Comparison of ENCODE assay signal across 8 cellular contexts in genomic region chr2:55431982-55432627, GRCh38. TPM values are rescaled to one million over a fixed set of nuclear protein-coding genes. Genes with fewer than 3 reads are reported as not detected.
DNase-seq lines count a peak whose midpoint lies in the region; ATAC-seq, FAIRE-seq and TF ChIP-seq lines count a peak whose summit lies in the region.

No MANE protein-coding gene starts in this region.

- H3K9me3 ChIP-seq in DOHH2 (ENCODE audit: control insufficient read depth, insufficient read depth, low read length): no peaks in the 10 kb centered on the region
- no peaks in the 10 kb centered on the region for H3K9me3 ChIP-seq in OCI-LY3 (ENCODE audit: insufficient read depth, low read length)
- H3K9me3 ChIP-seq in H1 (ENCODE audit: insufficient read depth in 2 of 2, low read depth in 1 of 2, low read length in 1 of 2): no peaks in the 10 kb centered on the region

- 60% methylated on average over 3 of the region's 3 CpGs; no CpG with 5 or more reads in 1 of the 2 experiments for WGBS in H1 (ENCODE audit: extremely low coverage in 1 of 2, insufficient coverage in 1 of 2, insufficient read length in 1 of 2, insufficient replicate concordance in 2 of 2, low coverage in 1 of 2, low lambda C conversion rate in 2 of 2, missing lambda C conversion rate in 1 of 2), 2 experiments

- H4K5ac ChIP-seq in H1 (ENCODE audit: insufficient read length, low read depth, low read length): no peak overlapping the region

- H3K79me1 ChIP-seq in H1 (ENCODE audit: low read depth, low read length): no peaks in the 10 kb centered on the region

- no peaks in the 10 kb centered on the region for H3K79me2 ChIP-seq in DOHH2 (ENCODE audit: control insufficient read depth, low read length)
- H3K79me2 ChIP-seq in OCI-LY3 (ENCODE audit: low read length): no peaks in the 10 kb centered on the region
- no peaks in the 10 kb centered on the region for H3K79me2 ChIP-seq in H1 (ENCODE audit: control insufficient read depth in 1 of 2, insufficient read depth in 2 of 2, low read length in 2 of 2)

- no peak overlapping the region for H3K4ac ChIP-seq in H1 (replicated peaks; ENCODE audit: insufficient read length, low read depth, low read length)

- H4K20me1 ChIP-seq in DOHH2 (ENCODE audit: control insufficient read depth, insufficient read depth, low read depth, low read length) (no peaks in the 10 kb centered on the region), OCI-LY3 (ENCODE audit: insufficient read depth, low read length) (no peaks in the 10 kb centered on the region), H1 (replicated peaks in 1 of 2; ENCODE audit: control insufficient read depth in 1 of 2, insufficient read depth in 2 of 2, low read length in 2 of 2) (no peaks in the 10 kb centered on the region)

- H4K91ac ChIP-seq in H1 (replicated peaks; ENCODE audit: insufficient read length, low read length): no peak overlapping the region

- H2AFZ ChIP-seq in OCI-LY3 (ENCODE audit: low read depth, low read length) (peak overlapping the region; percentile 51; the same call in 1 of the 2 replicates), H1 (ENCODE audit: low read length) (0 out of 2 replicates have a peak overlapping the region, but pooled peaks have one; percentile 56)

- H3K4me2 ChIP-seq in DOHH2 (ENCODE audit: low read length) (peak overlapping the region; percentile 6; the same call in 1 of the 2 replicates), OCI-LY3 (ENCODE audit: low read length) (peak overlapping the region; percentile 37), H1 (ENCODE audit: insufficient read depth in 1 of 2, low read depth in 2 of 2, low read length in 2 of 2) (no peak overlapping the region)

- DNase-seq in H1 (ENCODE audit: low read depth in 1 of 2, low spot score in 2 of 2): no peak
- peak; percentile 35 for DNase-seq in myocyte (ENCODE audit: low read depth)
- DNase-seq in COR-L47 (lab: John Stamatoyannopoulos, UW): no peak
- no peak for DNase-seq in stimulated activated CD4-positive, alpha-beta T cell treated with anti-CD3 and anti-CD28 coated beads, Interleukin-4, amount 100 ng/mL, for 1 hour
- no peak for DNase-seq in substantia nigra (lab: John Stamatoyannopoulos, UW)

- H3K14ac ChIP-seq in H1 (ENCODE audit: insufficient read length): no peak overlapping the region

- H4K8ac ChIP-seq in H1 (ENCODE audit: extremely low read depth, insufficient read depth, low read length): no peak overlapping the region

- no peaks in the 10 kb centered on the region for H3K9me2 ChIP-seq in DOHH2 (replicated peaks; ENCODE audit: control insufficient read depth, low read length)

- no peak overlapping the region for H2BK12ac ChIP-seq in H1 (ENCODE audit: low read depth, low read length)

- H3K9ac ChIP-seq in OCI-LY3 (ENCODE audit: low read length) (no peak overlapping the region), H1 (replicated peaks in 1 of 4; ENCODE audit: extremely low read depth in 1 of 4, low read depth in 3 of 4, low read length in 3 of 4) (no peak overlapping the region)

- H3K27me3 ChIP-seq in DOHH2 (ENCODE audit: control insufficient read depth, low read length): no peaks in the 10 kb centered on the region
- H3K27me3 ChIP-seq in OCI-LY3 (ENCODE audit: low read depth, low read length): no peaks in the 10 kb centered on the region
- no peaks in the 10 kb centered on the region for H3K27me3 ChIP-seq in H1 (replicated peaks in 1 of 4; ENCODE audit: control insufficient read depth in 3 of 4, extremely low read depth in 1 of 4, insufficient read depth in 3 of 4, low read length in 3 of 4)

- TF ChIP-seq RAD21 in H1 (IDR thresholded peaks at IDR 0.05 in 1 of 2, conservative IDR thresholded peaks at IDR 0.05 in 1 of 2; ENCODE audit: low read depth in 2 of 2, low read length in 2 of 2): peak; percentile 62 to 63

- H3K27ac ChIP-seq in DOHH2 (ENCODE audit: low read depth, low read length) (no peak overlapping the region), OCI-LY3 (ENCODE audit: low read length) (no peak overlapping the region), H1 (ENCODE audit: low read depth, low read length) (no peak overlapping the region), substantia nigra (ENCODE audit: low read depth, low read length, poor library complexity, severe bottlenecking) (no peak overlapping the region)

- no peak for TF ChIP-seq POLR2A in H1 (IDR thresholded peaks at IDR 0.05; ENCODE audit: control extremely low read depth in 1 of 2, low read depth in 2 of 2, low read length in 2 of 2)

- POLR2A ChIA-PET in H1 (lab: Charles Lee; ENCODE audit: partially characterized antibody): interaction anchor here (1.3 kb wide), 2 partner anchors 9 to 12 kb away, joined by 3 to 5 read pairs; partner anchors contain the start of gene CCDC88A

- no peak overlapping the region for H3K4me3 ChIP-seq in DOHH2 (ENCODE audit: low read length)
- H3K4me3 ChIP-seq in OCI-LY3 (ENCODE audit: low read length): peak overlapping the region; percentile 3; the same call in 1 of the 2 replicates
- H3K4me3 ChIP-seq in H1 (ENCODE audit: extremely low read depth in 1 of 4, insufficient read depth in 2 of 4, low read depth in 3 of 4, low read length in 4 of 4): no peak overlapping the region

- H3K18ac ChIP-seq in H1 (ENCODE audit: extremely low read depth, low read length): no peak overlapping the region

- H2AK5ac ChIP-seq in H1 (ENCODE audit: low read depth, low read length): no peak overlapping the region

- no peak overlapping the region for H2BK20ac ChIP-seq in H1 (ENCODE audit: low read length)

- CTCF ChIA-PET in H1 (lab: Charles Lee; ENCODE audit: partially characterized antibody): interaction anchor here (0.6 to 1.4 kb wide), 10 partner anchors 12 to 147 kb away, joined by 3 to 4 read pairs (median 3); no protein-coding TSS in a partner anchor

- no peaks in the 10 kb centered on the region for H3F3A ChIP-seq in DOHH2 (ENCODE audit: control insufficient read depth, insufficient read depth)

- H3K56ac ChIP-seq in H1 (replicated peaks; ENCODE audit: insufficient read length, low read depth, low read length): no peak overlapping the region

- ATAC-seq in GM21786 (IDR thresholded peaks at IDR 0.05; ENCODE audit: unreplicated experiment): peak; percentile 55

- no peaks in the 10 kb centered on the region for H3K23me2 ChIP-seq in H1 (ENCODE audit: low read depth, low read length)

- peak; percentile 89 for TF ChIP-seq CTCF in DOHH2 (IDR thresholded peaks at IDR 0.05; ENCODE audit: low read depth, low read length, poor library complexity, severe bottlenecking)
- peak; percentile 76 for TF ChIP-seq CTCF in OCI-LY3 (IDR thresholded peaks at IDR 0.05; ENCODE audit: low read depth, low read length)
- peak in 1 of 3 experiments; percentile 54; a peak in 2 of 4 replicates for TF ChIP-seq CTCF in H1 (IDR thresholded peaks at IDR 0.05; ENCODE audit: control extremely low read depth in 1 of 3, insufficient read depth in 1 of 3, low read depth in 1 of 3, low read length in 3 of 3)

- TF ChIP-seq EP300 in H1 (IDR thresholded peaks at IDR 0.05; ENCODE audit: borderline replicate concordance in 1 of 2, low read depth in 2 of 2, low read length in 2 of 2): no peak

- H3K4me1 ChIP-seq in DOHH2 (ENCODE audit: control insufficient read depth, low read length) (peaks cover 9% of the 10 kb centered on the region), OCI-LY3 (ENCODE audit: low read length) (peaks cover 6% of the 10 kb centered on the region), H1 (replicated peaks in 1 of 4; ENCODE audit: control insufficient read depth in 3 of 4, insufficient read depth in 4 of 4, low read length in 3 of 4) (no peaks in the 10 kb centered on the region)

- H2BK120ac ChIP-seq in H1 (replicated peaks; ENCODE audit: low read depth, low read length): no peak overlapping the region

- no peak overlapping the region for H2BK15ac ChIP-seq in H1 (ENCODE audit: low read length)

- FAIRE-seq in H1 (lab: Jason Lieb, UNC): peak; percentile 50

- no peak overlapping the region for H2BK5ac ChIP-seq in H1 (ENCODE audit: low read depth, low read length)

- H3K36me3 ChIP-seq in DOHH2 (ENCODE audit: control insufficient read depth, low read length) (no peaks in the 10 kb centered on the region), OCI-LY3 (replicated peaks; ENCODE audit: low read depth, low read length) (no peaks in the 10 kb centered on the region), H1 (ENCODE audit: control insufficient read depth in 2 of 4, insufficient read depth in 4 of 4, low read length in 3 of 4) (no peaks in the 10 kb centered on the region)

- H3K23ac ChIP-seq in H1 (ENCODE audit: insufficient read length): no peak overlapping the region

TF ChIP-seq in H1, 55 proteins besides CTCF, POLR2A, EP300 and RAD21:
- TF ChIP-seq USF2 (IDR thresholded peaks at IDR 0.05; ENCODE audit: low read length) (no peak), MAX (IDR thresholded peaks at IDR 0.05) (no peak), SIRT6 (IDR thresholded peaks at IDR 0.05; ENCODE audit: low read length) (no peak), MAFK (IDR thresholded peaks at IDR 0.05; ENCODE audit: low read depth, low read length) (0 out of 2 replicates have a peak, but pooled peaks have one; percentile 33), TBP (IDR thresholded peaks at IDR 0.05; ENCODE audit: low read depth, low read length) (no peak), ZNF274 (IDR thresholded peaks at IDR 0.05; ENCODE audit: borderline replicate concordance, extremely low read depth, low read length) (no peak)

RNA-seq across cellular contexts. Expression of gene CCDC88A, which starts 12.4 kb away (rescaled TPM):
- 91.4 and 98.0 TPM in 2 replicates for total RNA-seq in H1 (2021; fragmentation: NEBNext Ultra II Directional; extraction: Animal tissue kit (Norgen Biotek cat#: 25700))
- polyA plus RNA-seq in H1 (2011; rRNA removed): 22.9 and 27.0 TPM in 2 replicates
- 30.0 TPM for polyA plus RNA-seq in H1 (2011; cell fraction: cytosol; rRNA removed)
- 69.2 TPM for polyA plus RNA-seq in H1 (2011; cell fraction: nucleus; rRNA removed)
- polyA plus RNA-seq in H1 (2012, experiment 1 of 2): 49.9 to 68.3 TPM (median 66.1 TPM) in 4 replicates
- polyA plus RNA-seq in H1 (2012, experiment 2 of 2): 3.2 TPM
- polyA plus RNA-seq in H1 (2013, experiment 1 of 2): 132 TPM
- polyA plus RNA-seq in H1 (2013, experiment 2 of 2): 111 TPM
- polyA minus RNA-seq in H1 (2011; rRNA and poly(A)+ RNA removed): 145 and 183 TPM in 2 replicates
- polyA minus RNA-seq in H1 (2011; cell fraction: cytosol; rRNA and poly(A)+ RNA removed): 49.0 TPM
- polyA minus RNA-seq in H1 (2011; cell fraction: nucleus; rRNA and poly(A)+ RNA removed): 349 TPM
- 53.1 and 99.4 TPM in 2 replicates for total RNA-seq in myocyte
- polyA plus RNA-seq in myocyte (2012): 8.9 TPM

Comparison
In these comparisons a context has a peak if more than half of its experiments do, and no peak if none do; other contexts are left out.
1. H3K4me2 ChIP-seq: peak in DOHH2 (single experiment) and OCI-LY3 (single experiment); none in H1 (0 of 2).